Comparison of ENCODE assay signal across 8 cellular contexts in genomic region chr13:110455941-110456340, GRCh38.
DNase-seq lines count a peak whose midpoint lies in the region; ATAC-seq lines count a peak whose summit lies in the region.

No MANE protein-coding gene starts in this region.

- no peak overlapping the region for H3K4me2 ChIP-seq in mesendoderm (ENCODE audit: low read length)

- H2BK15ac ChIP-seq in mesendoderm (replicated peaks; ENCODE audit: low read depth), result no peak overlapping the region

- no peaks in the 10 kb centered on the region for H3K79me2 ChIP-seq in mesendoderm (ENCODE audit: control insufficient read depth, insufficient read depth, low read length)

- DNase-seq in COR-L47 (lab: John Stamatoyannopoulos, UW) (peak; percentile 94), NCI-H526 (lab: John Stamatoyannopoulos, UW) (peak; percentile 89 to 93), mesendoderm (peak; percentile 99)
- peak; percentile 69 to 72 for DNase-seq in activated CD4-positive, alpha-beta T cell treated with anti-CD3 and anti-CD28 coated beads, Interleukin-2, amount 50 U/mL, for 48 hours
- peak; percentile 14 for DNase-seq in effector CD8-positive, alpha-beta T cell (lab: John Stamatoyannopoulos, UW)
- DNase-seq in stimulated activated CD8-positive, alpha-beta memory T cell treated with anti-CD3 and anti-CD28 coated beads, Interleukin-2, amount 100 ng/mL, for 48 hours (ENCODE audit: low read depth in 2 of 2), result peak; percentile 46 to 50

- H3K27ac ChIP-seq in mesendoderm (ENCODE audit: low read depth, low read length), result no peak overlapping the region

- peaks cover 4% of the 10 kb centered on the region for H3K36me3 ChIP-seq in mesendoderm (ENCODE audit: control insufficient read depth, insufficient read depth, low read length)

- H2BK120ac ChIP-seq in mesendoderm (ENCODE audit: low read depth, low read length), result no peak overlapping the region

- H3K56ac ChIP-seq in mesendoderm (ENCODE audit: low read length), result peak overlapping the region; percentile 65

- H2BK5ac ChIP-seq in mesendoderm (ENCODE audit: low read length), result no peak overlapping the region

- H2AK5ac ChIP-seq in mesendoderm (ENCODE audit: low read length), result no peak overlapping the region

- no peaks in the 10 kb centered on the region for H3K4me1 ChIP-seq in mesendoderm (ENCODE audit: control insufficient read depth, low read depth, low read length)

- no peak overlapping the region for H3K18ac ChIP-seq in mesendoderm (ENCODE audit: low read length)

- no peak overlapping the region for H3K9ac ChIP-seq in mesendoderm (ENCODE audit: low read length)

- H3K79me1 ChIP-seq in mesendoderm (ENCODE audit: low read length), result no peaks in the 10 kb centered on the region

- ATAC-seq in GM19463 (IDR thresholded peaks at IDR 0.05; ENCODE audit: unreplicated experiment), result peak; percentile 98
- ATAC-seq in HG03520 (IDR thresholded peaks at IDR 0.05; ENCODE audit: unreplicated experiment), result peak; percentile 97

- no peaks in the 10 kb centered on the region for H3K27me3 ChIP-seq in mesendoderm (ENCODE audit: insufficient read depth, low read length, poor library complexity)

- no peak overlapping the region for H4K8ac ChIP-seq in mesendoderm (ENCODE audit: low read depth, low read length)

- H3K4me3 ChIP-seq in mesendoderm (ENCODE audit: low read length), result no peak overlapping the region

- no peak overlapping the region for H3K4ac ChIP-seq in mesendoderm (ENCODE audit: low read depth, low read length)

- H4K5ac ChIP-seq in mesendoderm (ENCODE audit: low read length), result no peak overlapping the region

- WGBS in mesendoderm (ENCODE audit: extremely low coverage, insufficient coverage, low lambda C conversion rate), result no CpG with 5 or more reads among the region's 10 CpGs

- no peak overlapping the region for H3K23ac ChIP-seq in mesendoderm (ENCODE audit: low read length)

Comparison
In these comparisons a context has a peak if more than half of its experiments do, and no peak if none do; other contexts are left out.
1. DNase-seq: peak in every context shown above with its lines; median percentile 99 in mesendoderm; 94 in COR-L47; 91 in NCI-H526; 70 in activated CD4-positive, alpha-beta T cell treated with anti-CD3 and anti-CD28 coated beads, Interleukin-2, amount 50 U/mL, for 48 hours; 48 in stimulated activated CD8-positive, alpha-beta memory T cell treated with anti-CD3 and anti-CD28 coated beads, Interleukin-2, amount 100 ng/mL, for 48 hours; 14 in effector CD8-positive, alpha-beta T cell.